In genomic region chr2:46700435-46700834, GRCh38 we compare ENCODE assay signal across 8 cellular contexts. TPM values are rescaled to one million over a fixed set of nuclear protein-coding genes. Genes with fewer than 3 reads are reported as not detected.
DNase-seq lines count a peak whose midpoint lies in the region; ATAC-seq and TF ChIP-seq lines count a peak whose summit lies in the region.

No MANE protein-coding gene starts in this region.

- H3K27ac Mint-ChIP-seq in CD8-positive, alpha-beta memory T cell, result peak overlapping the region; percentile 85 to 99 (median 95)
- peak overlapping the region in 1 of 2 donors; percentile 91 for H3K27ac Mint-ChIP-seq in effector memory CD8-positive, alpha-beta T cell

- BruUV-seq in OCI-LY7 (replicated peaks; lab: Mats Ljungman, UMichigan), result no TSS peak

- peaks cover 51 to 69% (median 67%) of the 10 kb centered on the region in 3 donors for H3K4me1 Mint-ChIP-seq in CD8-positive, alpha-beta memory T cell
- peaks cover 24 to 46% of the 10 kb centered on the region in 2 donors for H3K4me1 Mint-ChIP-seq in effector memory CD8-positive, alpha-beta T cell (ENCODE audit: low read depth in 2 of 2)

- intact Hi-C loops in OCI-LY7 (cut with micrococcal nuclease; ENCODE audit: unreplicated experiment), result no loop called here

- peaks cover 18% of the 10 kb centered on the region for H4K20me1 ChIP-seq in OCI-LY7 (ENCODE audit: insufficient read depth, low read length)

- no peak overlapping the region for H3K27ac ChIP-seq in CD8-positive, alpha-beta memory T cell (ENCODE audit: low read depth, low read length)
- H3K27ac ChIP-seq in OCI-LY7 (ENCODE audit: low read depth, low read length, poor library complexity, severe bottlenecking) (no peak overlapping the region), neutrophil (no peak overlapping the region)

- H3K36me3 Mint-ChIP-seq in CD8-positive, alpha-beta memory T cell, result peaks cover 0 to 8% (median 0%) of the 10 kb centered on the region in 3 donors
- H3K36me3 Mint-ChIP-seq in effector memory CD8-positive, alpha-beta T cell (ENCODE audit: insufficient read depth), result peaks cover 10% of the 10 kb centered on the region

- peak overlapping the region; percentile 98 for H3K4me2 ChIP-seq in OCI-LY7 (ENCODE audit: low read length)

- TF ChIP-seq CTCF in OCI-LY7 (conservative IDR thresholded peaks at IDR 0.05; ENCODE audit: low read length) (no peak), neutrophil (IDR thresholded peaks at IDR 0.05) (no peak)

- H3K9me2 ChIP-seq in OCI-LY7 (ENCODE audit: insufficient read depth, low read length), result no peaks in the 10 kb centered on the region

- ATAC-seq in effector memory CD8-positive, alpha-beta T cell (replicated peaks), result no peak

- H3K27me3 ChIP-seq in CD8-positive, alpha-beta memory T cell (ENCODE audit: insufficient read depth, low read length, poor library complexity, severe bottlenecking), result no peaks in the 10 kb centered on the region
- no peaks in the 10 kb centered on the region for H3K27me3 ChIP-seq in neutrophil

- CTCF ChIA-PET in CD8-positive, alpha-beta memory T cell (lab: Charles Lee), result no interaction called here
- CTCF ChIA-PET in OCI-LY7 (lab: Charles Lee; ENCODE audit: unreplicated experiment), result no interaction called here

- no peak for DNase-seq in CD8-positive, alpha-beta memory T cell
- no peak for DNase-seq in OCI-LY7 (ENCODE audit: low spot score)
- DNase-seq in effector memory CD8-positive, alpha-beta T cell, result no peak
- no peak for DNase-seq in GF-D8 (lab: John Stamatoyannopoulos, UW)
- DNase-seq in RKO (ENCODE audit: low spot score), result no peak
- DNase-seq in DMS 273 treated with DMSO at 0.1 percent for 48 hours (lab: John Stamatoyannopoulos, UW), result no peak
- DNase-seq in NCI-H1105 treated with DMSO at 0.1 percent for 48 hours (lab: John Stamatoyannopoulos, UW), result no peak

- H3K9me3 Mint-ChIP-seq in CD8-positive, alpha-beta memory T cell, result no peaks in the 10 kb centered on the region
- H3K9me3 Mint-ChIP-seq in effector memory CD8-positive, alpha-beta T cell, result no peaks in the 10 kb centered on the region

- H3K36me3 ChIP-seq in CD8-positive, alpha-beta memory T cell (ENCODE audit: insufficient read depth, low read length), result no peaks in the 10 kb centered on the region
- H3K36me3 ChIP-seq in OCI-LY7 (ENCODE audit: insufficient read depth, low read length) (no peaks in the 10 kb centered on the region), neutrophil (no peaks in the 10 kb centered on the region)

- POLR2A ChIA-PET in CD8-positive, alpha-beta memory T cell (lab: Charles Lee), result no interaction called here
- POLR2A ChIA-PET in OCI-LY7 (lab: Charles Lee), result interaction anchor here (1.9 kb wide), 1 partner anchor 18 kb away, joined by 9 read pairs; no protein-coding TSS in a partner anchor

- peak overlapping the region; percentile 88 to 99 (median 96) for H3K4me3 Mint-ChIP-seq in CD8-positive, alpha-beta memory T cell
- H3K4me3 Mint-ChIP-seq in effector memory CD8-positive, alpha-beta T cell, result peak overlapping the region; percentile 84 to 96

- H2AFZ ChIP-seq in OCI-LY7 (ENCODE audit: low read length), result no peak overlapping the region

- H3K27me3 Mint-ChIP-seq in CD8-positive, alpha-beta memory T cell, result peaks cover 0 to 3% of the 10 kb centered on the region in 2 donors
- no peaks in the 10 kb centered on the region for H3K27me3 Mint-ChIP-seq in effector memory CD8-positive, alpha-beta T cell

- H3K9me3 ChIP-seq in CD8-positive, alpha-beta memory T cell (ENCODE audit: low read length), result no peaks in the 10 kb centered on the region
- H3K9me3 ChIP-seq in OCI-LY7 (ENCODE audit: low read length), result no peaks in the 10 kb centered on the region
- no peaks in the 10 kb centered on the region for H3K9me3 ChIP-seq in neutrophil

- no peak overlapping the region for H3K4me3 ChIP-seq in CD8-positive, alpha-beta memory T cell (ENCODE audit: low read length)
- peak overlapping the region; percentile 100 for H3K4me3 ChIP-seq in OCI-LY7 (ENCODE audit: low read depth, low read length, poor library complexity, severe bottlenecking)
- peak overlapping the region; percentile 88 to 98 for H3K4me3 ChIP-seq in neutrophil (ENCODE audit: low read depth in 1 of 2, low read length in 1 of 2)

- peaks cover 49% of the 10 kb centered on the region for H3K79me2 ChIP-seq in OCI-LY7 (ENCODE audit: insufficient read depth, low read depth, low read length)

- H3K4me1 ChIP-seq in CD8-positive, alpha-beta memory T cell (ENCODE audit: insufficient read depth, low read length), result peaks cover 17% of the 10 kb centered on the region
- H3K4me1 ChIP-seq in OCI-LY7 (ENCODE audit: insufficient read depth, low read length, poor library complexity, severe bottlenecking), result peaks cover 17% of the 10 kb centered on the region
- H3K4me1 ChIP-seq in neutrophil (ENCODE audit: control insufficient read depth in 1 of 2, insufficient read depth in 1 of 2, low read depth in 1 of 2, low read length in 1 of 2), result peaks cover 16 to 23% of the 10 kb centered on the region in 2 experiments

RNA-seq across cellular contexts. Expression of gene SOCS5, which starts 1.3 kb away (rescaled TPM):
- total RNA-seq in CD8-positive, alpha-beta memory T cell, result 1 to 10 TPM; 7.8 to 8.0 TPM
- polyA plus RNA-seq in CD8-positive, alpha-beta memory T cell, result 4.8 TPM
- total RNA-seq in OCI-LY7 (2014; rRNA removed; shearing (Covaris generic)), result 9.5 and 9.9 TPM in 2 replicates
- total RNA-seq in OCI-LY7 (2022), result 7.7 and 8.1 TPM in 2 replicates
